ENCODE assay signal across 9 cellular contexts in the genomic region with DNA sequence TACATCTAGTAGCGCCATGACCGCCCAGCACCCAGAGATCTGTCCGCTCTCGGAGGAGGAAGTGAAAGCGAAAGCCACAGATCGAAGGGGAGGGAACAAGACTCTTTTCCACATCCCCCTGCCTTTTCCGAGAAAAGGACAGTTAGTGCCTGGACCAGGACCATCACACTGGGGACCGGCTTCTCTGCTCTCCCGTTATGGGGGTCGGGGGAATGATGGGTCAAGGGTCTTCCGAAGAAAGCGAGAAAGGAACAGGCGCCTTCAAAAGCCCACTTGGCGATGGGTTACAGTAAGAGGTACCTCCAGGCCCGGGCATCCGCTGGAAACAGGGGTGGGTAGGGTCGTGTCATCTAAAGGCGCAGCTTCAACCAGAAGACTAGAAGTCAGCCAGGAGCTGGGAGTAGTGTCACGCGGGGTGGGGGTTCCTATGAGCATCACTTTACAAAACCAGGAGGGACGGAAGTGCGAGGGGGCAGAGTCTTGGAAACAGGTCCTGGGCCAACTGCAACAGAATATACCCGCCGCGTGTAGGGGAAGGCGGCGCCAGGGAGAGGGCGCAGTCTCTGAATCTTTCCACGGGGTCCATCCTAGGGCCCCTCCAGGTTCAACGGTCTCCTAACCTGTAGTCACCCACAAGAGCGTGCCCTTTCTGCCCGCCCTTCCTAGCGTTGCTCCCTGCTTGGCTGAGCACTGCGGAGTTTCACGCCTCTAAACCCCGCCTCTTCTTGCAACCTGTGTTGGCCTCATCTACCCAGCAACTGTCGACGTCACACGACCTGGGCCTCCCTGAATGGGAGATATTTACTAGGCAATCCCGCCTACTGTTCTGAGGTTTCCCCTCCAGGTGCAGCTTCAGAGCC. TPM values are rescaled to one million over a fixed set of nuclear protein-coding genes. Genes with fewer than 3 reads are reported as not detected.
DNase-seq lines count a peak whose midpoint lies in the region; ATAC-seq, FAIRE-seq and TF ChIP-seq lines count a peak whose summit lies in the region.
"Had no signal": no experiment of that assay in that cellular context is flagged by ENCODE, and none has a peak within 500 bp of the region (broad histone marks: within the 10 kb centered on the region; RNA-seq: fewer than 3 reads in every experiment).

A gene (minus strand): TSS at position 69 of the 860 bp plus-strand sequence. CDS start 51 bp downstream, at position 18.

- no peak for TF ChIP-seq CTCF in kidney (IDR thresholded peaks at IDR 0.05; ENCODE audit: borderline replicate concordance, extremely low read depth, insufficient read depth)

- H3K4me3 ChIP-seq in kidney (ENCODE audit: low read length in 2 of 2): peak within 1 kb of the TSS; percentile 93 to 97

- H3K4me1 ChIP-seq in kidney (ENCODE audit: control insufficient read depth in 1 of 2, insufficient read depth in 1 of 2, low read depth in 1 of 2, low read length in 2 of 2): peaks cover 0 to 15% of the 10 kb centered on the region in 2 donors

- ATAC-seq in HG03378 (IDR thresholded peaks at IDR 0.05; ENCODE audit: unreplicated experiment): peak; percentile 58

- no peaks in the 10 kb centered on the region for H3K9me3 ChIP-seq in kidney (ENCODE audit: control insufficient read depth in 1 of 2, low read length in 2 of 2)

- intact Hi-C loops in kidney (cut with DNase I): no loop called here

- peaks cover 22 to 31% of the 10 kb centered on the region in 2 donors for H3K36me3 ChIP-seq in kidney (ENCODE audit: control insufficient read depth in 1 of 2, insufficient read depth in 2 of 2, low read length in 2 of 2)

- H3K27ac ChIP-seq in kidney (ENCODE audit: low read depth in 2 of 2, low read length in 2 of 2): peak within 1 kb of the TSS; percentile 91 to 97

- peak within 1 kb of the TSS; percentile 95 to 98 for H3K9ac ChIP-seq in kidney (ENCODE audit: low read length in 2 of 2)

- FAIRE-seq in kidney (lab: Jason Lieb, UNC): peak; percentile 86
- FAIRE-seq: endometrium had no signal

- peak; percentile 88 for TF ChIP-seq POLR2A in GM19099 (IDR thresholded peaks at IDR 0.05; ENCODE audit: extremely low read depth, insufficient read length, low read depth)

- DNase-seq in AML-193 (lab: John Stamatoyannopoulos, UW) (peak; percentile 98), NCI-H460 (ENCODE audit: extremely low read depth, low read depth) (peak; percentile 91), cerebellar nuclear complex (lab: John Stamatoyannopoulos, UW) (peak; percentile 71 to 85), kidney (peak; percentile 99)
- DNase-seq in activated CD4-positive, alpha-beta T cell treated with anti-CD3 and anti-CD28 coated beads for 1 hour: peak; percentile 98
- DNase-seq in stimulated activated CD4-positive, alpha-beta T cell treated with anti-CD3 and anti-CD28 coated beads, Interleukin-15, amount 100 ng/mL, for 1 hour (ENCODE audit: low read depth in 1 of 2, low spot score in 1 of 2): peak; percentile 92 to 93

RNA-seq across cellular contexts. Expression of the gene that starts here (rescaled TPM):
- total RNA-seq in NCI-H460 (2014; rRNA removed; shearing (Covaris generic)): 48.2 and 50.3 TPM in 2 replicates
- 47.3 and 52.9 TPM in 2 replicates for polyA plus RNA-seq in NCI-H460 (2014; cell fraction: nucleus; rRNA removed)
- total RNA-seq in kidney: 79.6 TPM
- polyA plus RNA-seq in kidney (ENCODE audit: insufficient read depth, low read depth, low replicate concordance): 90.6 TPM

Comparison
In these comparisons a context has a peak if more than half of its experiments do, and no peak if none do; other contexts are left out.
1. Peak in every context shown above with its lines: DNase-seq, ATAC-seq, H3K4me3 ChIP-seq and H3K27ac ChIP-seq.